20 cellular contexts compared by ENCODE assay signal in the genomic region with DNA sequence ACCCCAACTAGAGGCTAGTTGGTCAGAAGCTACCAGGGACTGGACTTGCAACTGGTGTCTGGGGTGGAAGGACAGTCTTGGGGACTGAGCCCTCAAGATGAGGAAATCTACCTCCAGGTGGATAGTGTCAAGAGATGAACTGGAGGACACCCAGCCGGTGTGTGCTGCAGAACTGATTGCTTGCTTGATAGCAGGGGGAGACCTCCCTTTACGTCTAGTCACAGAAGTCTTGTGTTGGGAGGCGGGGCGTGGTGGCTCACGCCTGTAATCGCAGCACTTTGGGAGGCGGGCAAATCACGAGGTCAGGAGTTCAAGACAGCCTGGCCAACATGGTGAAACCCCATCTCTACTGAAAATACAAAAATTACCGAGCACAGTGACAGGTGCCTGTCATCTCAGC. TPM values are rescaled to one million over a fixed set of nuclear protein-coding genes. Genes with fewer than 3 reads are reported as not detected.
DNase-seq lines count a peak whose midpoint lies in the region; ATAC-seq, FAIRE-seq and TF ChIP-seq lines count a peak whose summit lies in the region.
"Had no signal": no experiment of that assay in that cellular context is flagged by ENCODE, and none has a peak within 500 bp of the region (broad histone marks: within the 10 kb centered on the region; RNA-seq: fewer than 3 reads in every experiment).

No MANE protein-coding gene starts in this region.

- 91% methylated on average over 9 of the region's 9 CpGs for WGBS in HepG2 (ENCODE audit: low lambda C conversion rate)

- H3K9me3 ChIP-seq in HepG2 (ENCODE audit: low read length) = no peaks in the 10 kb centered on the region
- H3K9me3 ChIP-seq: Caco-2, vagina had no signal

- H3K27ac ChIP-seq in HepG2 (ENCODE audit: extremely low read length, insufficient read depth, low read length) = no peak overlapping the region
- H3K27ac ChIP-seq: vagina had no signal

- H3K9ac ChIP-seq in HepG2 (ENCODE audit: insufficient read depth, low read depth, low read length) = no peak overlapping the region

- no TSS peak for BruUV-seq in HepG2 (replicated peaks; lab: Mats Ljungman, UMichigan)

- in situ Hi-C loops in HepG2 (cut with HindIII; ENCODE audit: extremely low pct_ligation_motif_present, low pct_unique_long_range_greater_than_20kb) = no loop called here

- no peak for TF ChIP-seq POLR2A in HepG2 (IDR thresholded peaks at IDR 0.05; ENCODE audit: insufficient read depth in 1 of 2, low read depth in 2 of 2, low read length in 2 of 2)

- H4K20me1 ChIP-seq in HepG2 (ENCODE audit: insufficient read depth, low read length) = peaks cover 40% of the 10 kb centered on the region

- POLR2A ChIA-PET in activated B cell treated with CpG ODN at 0.5 μM for 24 hours (lab: Charles Lee) (no interaction called here), HepG2 (lab: Yijun Ruan, JAX) (no interaction called here)

- ATAC-seq in natural killer cell = no peak
- ATAC-seq in natural killer cell treated with Interleukin-12 subunit alpha and Interleukin-12 subunit beta and Interleukin-15 and Interleukin-18, amount 100 ng/mL, for 72 hours = no peak
- ATAC-seq in activated B cell treated with CpG ODN at 0.5 μM for 24 hours (ENCODE audit: low read depth) = no peak
- no peak for ATAC-seq in GM18867 (IDR thresholded peaks at IDR 0.05; ENCODE audit: unreplicated experiment)
- no peak for ATAC-seq in GM19351 (IDR thresholded peaks at IDR 0.05; ENCODE audit: unreplicated experiment)
- ATAC-seq in HepG2 = no peak
- ATAC-seq: activated CD4-positive, CD25-positive, alpha-beta regulatory T cell treated with anti-CD3 and anti-CD28 coated beads, Interleukin-2, amount 50 U/mL, for 24 hours had no signal

- no peaks in the 10 kb centered on the region for H3K9me3 Mint-ChIP-seq in natural killer cell
- H3K9me3 Mint-ChIP-seq in natural killer cell treated with Interleukin-12 subunit alpha and Interleukin-12 subunit beta and Interleukin-15 and Interleukin-18, amount 100 ng/mL, for 72 hours = no peaks in the 10 kb centered on the region
- no peaks in the 10 kb centered on the region for H3K9me3 Mint-ChIP-seq in activated B cell treated with CpG ODN at 0.5 μM for 24 hours
- H3K9me3 Mint-ChIP-seq in immature natural killer cell = no peaks in the 10 kb centered on the region
- H3K9me3 Mint-ChIP-seq: T-helper 1 cell treated with Interleukin-12 subunit alpha and Interleukin-12 subunit beta and Interleukin-4 antibody, amounts not matched to agents 30 μg/mL and 1 μg/mL, for 36 hours had no signal

- H3K4me1 Mint-ChIP-seq in natural killer cell = peaks cover 35 to 53% of the 10 kb centered on the region in 2 donors
- H3K4me1 Mint-ChIP-seq in natural killer cell treated with Interleukin-12 subunit alpha and Interleukin-12 subunit beta and Interleukin-15 and Interleukin-18, amount 100 ng/mL, for 72 hours (ENCODE audit: low read depth in 2 of 2) = peaks cover 17 to 37% of the 10 kb centered on the region in 2 donors
- peaks cover 63% of the 10 kb centered on the region for H3K4me1 Mint-ChIP-seq in activated B cell treated with CpG ODN at 0.5 μM for 24 hours
- peaks cover 52 to 65% of the 10 kb centered on the region in 2 donors for H3K4me1 Mint-ChIP-seq in immature natural killer cell

- H3K27ac Mint-ChIP-seq in natural killer cell (peak overlapping the region; percentile 14 to 64), activated B cell treated with CpG ODN at 0.5 μM for 24 hours (peak overlapping the region; percentile 50), immature natural killer cell (peak overlapping the region in 3 of 6 donors; percentile 20 to 77 (median 62))
- no peak overlapping the region for H3K27ac Mint-ChIP-seq in natural killer cell treated with Interleukin-12 subunit alpha and Interleukin-12 subunit beta and Interleukin-15 and Interleukin-18, amount 100 ng/mL, for 72 hours

- H3K4me3 Mint-ChIP-seq in natural killer cell = peak overlapping the region; percentile 4
- H3K4me3 Mint-ChIP-seq in natural killer cell treated with Interleukin-12 subunit alpha and Interleukin-12 subunit beta and Interleukin-15 and Interleukin-18, amount 100 ng/mL, for 72 hours = no peak overlapping the region
- H3K4me3 Mint-ChIP-seq in activated B cell treated with CpG ODN at 0.5 μM for 24 hours = no peak overlapping the region
- peak overlapping the region in 3 of 5 donors; percentile 21 to 38 (median 29) for H3K4me3 Mint-ChIP-seq in immature natural killer cell

- H3K27me3 ChIP-seq in HepG2 (ENCODE audit: control insufficient read depth in 1 of 2, insufficient read depth in 2 of 2, low read length in 2 of 2) = no peaks in the 10 kb centered on the region
- H3K27me3 ChIP-seq: vagina had no signal

- TF ChIP-seq CTCF in natural killer cell (IDR thresholded peaks at IDR 0.05) = no peak
- no peak for TF ChIP-seq CTCF in activated B cell treated with CpG ODN at 0.5 μM for 24 hours (IDR thresholded peaks at IDR 0.05)
- no peak for TF ChIP-seq CTCF in HepG2 (CRISPR knock-in tag; IDR thresholded peaks at IDR 0.05)

- intact Hi-C loops in natural killer cell (cut with micrococcal nuclease) = no loop called here
- intact Hi-C loops in activated B cell treated with CpG ODN at 0.5 μM for 24 hours (cut with micrococcal nuclease) = loop anchor here (10.0 kb wide), 1 partner anchor 1910 kb away; a partner anchor contains a TSS
- intact Hi-C loops in HepG2 (cut with micrococcal nuclease; ENCODE audit: unreplicated experiment) = no loop called here

- FAIRE-seq in HepG2 (lab: Jason Lieb, UNC) = no peak
- FAIRE-seq: G401.6, GM12891 had no signal

- no peak for TF ChIP-seq RAD21 in HepG2 (CRISPR knock-in tag; IDR thresholded peaks at IDR 0.05)

- H3K36me3 Mint-ChIP-seq in natural killer cell = no peaks in the 10 kb centered on the region
- no peaks in the 10 kb centered on the region for H3K36me3 Mint-ChIP-seq in natural killer cell treated with Interleukin-12 subunit alpha and Interleukin-12 subunit beta and Interleukin-15 and Interleukin-18, amount 100 ng/mL, for 72 hours
- peaks cover 45% of the 10 kb centered on the region for H3K36me3 Mint-ChIP-seq in activated B cell treated with CpG ODN at 0.5 μM for 24 hours (ENCODE audit: low read depth)
- peaks cover 2 to 4% (median 3%) of the 10 kb centered on the region in 3 donors for H3K36me3 Mint-ChIP-seq in immature natural killer cell

- H3K27me3 Mint-ChIP-seq in natural killer cell (ENCODE audit: low read depth in 2 of 2) = no peaks in the 10 kb centered on the region
- no peaks in the 10 kb centered on the region for H3K27me3 Mint-ChIP-seq in natural killer cell treated with Interleukin-12 subunit alpha and Interleukin-12 subunit beta and Interleukin-15 and Interleukin-18, amount 100 ng/mL, for 72 hours
- H3K27me3 Mint-ChIP-seq in activated B cell treated with CpG ODN at 0.5 μM for 24 hours = no peaks in the 10 kb centered on the region
- peaks cover 4 to 28% (median 20%) of the 10 kb centered on the region in 3 donors for H3K27me3 Mint-ChIP-seq in immature natural killer cell (ENCODE audit: low read depth in 3 of 3)

- H3K36me3 ChIP-seq in HepG2 (replicated peaks in 1 of 2; ENCODE audit: control insufficient read depth in 1 of 2, insufficient read depth in 2 of 2, low read length in 2 of 2) = peaks cover 6 to 45% of the 10 kb centered on the region in 2 experiments; a peak in 4 of 5 replicates

- H2AFZ ChIP-seq in HepG2 (ENCODE audit: low read length) = no peak overlapping the region

- H3K4me3 ChIP-seq in HepG2 (replicated peaks in 1 of 3; ENCODE audit: insufficient read depth in 1 of 3, low read depth in 2 of 3, low read length in 3 of 3) = no peak overlapping the region
- H3K4me3 ChIP-seq: vagina had no signal

- H3K79me2 ChIP-seq in HepG2 (ENCODE audit: insufficient read depth, low read length) = peaks cover 48% of the 10 kb centered on the region

- DNase-seq in natural killer cell (no peak), activated B cell treated with CpG ODN at 0.5 μM for 24 hours (no peak), immature natural killer cell (no peak), SKM-1 treated with dmso at 0.1 percent for 144 hours (lab: John Stamatoyannopoulos, UW; ENCODE audit: unreplicated experiment) (no peak), HepG2 (ENCODE audit: low spot score) (no peak)
- DNase-seq in natural killer cell treated with Interleukin-12 subunit alpha and Interleukin-12 subunit beta and Interleukin-15 and Interleukin-18, amount 100 ng/mL, for 72 hours (ENCODE audit: low spot score) = no peak
- DNase-seq: ACHN; Caco-2; caudate nucleus; effector CD8-positive, alpha-beta T cell; NCI-H1436; NCI-H345; SHP77 treated with DMSO at 0.1 percent for 48 hours had no signal

- peaks cover 28% of the 10 kb centered on the region for H3K4me1 ChIP-seq in HepG2 (ENCODE audit: insufficient read depth, low read length)
- H3K4me1 ChIP-seq: Caco-2 had no signal

- H3K4me2 ChIP-seq in HepG2 (ENCODE audit: low read depth, low read length) = no peak overlapping the region

- CTCF ChIA-PET in activated B cell treated with CpG ODN at 0.5 μM for 24 hours (lab: Charles Lee) (no interaction called here), HepG2 (lab: Yijun Ruan, JAX; ENCODE audit: low intra/inter-chr PET ratio, low total read pairs) (no interaction called here)

- TF ChIP-seq EP300 in HepG2 (IDR thresholded peaks at IDR 0.05; ENCODE audit: low read depth in 2 of 2, low read length in 2 of 2) (no peak), HepG2 (CRISPR knock-in tag; IDR thresholded peaks at IDR 0.05; ENCODE audit: borderline replicate concordance) (no peak)

RNA-seq across cellular contexts. Expression of a gene that starts 4.9 kb away (rescaled TPM):
- total RNA-seq in natural killer cell = 10 to 100 TPM; 55.2 to 76.8 (median 73.2) TPM
- total RNA-seq in natural killer cell treated with Interleukin-12 subunit alpha and Interleukin-12 subunit beta and Interleukin-15 and Interleukin-18, amount 100 ng/mL, for 72 hours = 100 to 1,000 TPM; 112 to 181 TPM
- total RNA-seq in activated B cell treated with CpG ODN at 0.5 μM for 24 hours = 79.4 and 85.1 TPM in 2 replicates
- 10 to 100 TPM; 22.8 to 35.5 (median 28.1) TPM for polyA plus RNA-seq in immature natural killer cell
- total RNA-seq in HepG2 (2016; rRNA removed; fragmentation: Illumina TruSeq; extraction: Trizol) = 55.8 and 58.3 TPM in 2 replicates
- 4.8 TPM in 2 replicates for total RNA-seq in HepG2 (2016; cell fraction: cytosol; rRNA removed; fragmentation: Illumina TruSeq; extraction: Trizol; ENCODE audit: low read depth)
- total RNA-seq in HepG2 (2016; cell fraction: insoluble cytoplasmic fraction; rRNA removed; fragmentation: Illumina TruSeq; extraction: Trizol) = 47.1 and 59.6 TPM in 2 replicates
- 18.1 and 20.4 TPM in 2 replicates for total RNA-seq in HepG2 (2016; cell fraction: membrane; rRNA removed; fragmentation: Illumina TruSeq; extraction: Trizol)
- total RNA-seq in HepG2 (2016; cell fraction: nucleus; rRNA removed; fragmentation: Illumina TruSeq; extraction: Trizol) = 27.9 and 29.9 TPM in 2 replicates
- polyA plus RNA-seq in HepG2 (2011; rRNA removed) = 20.5 TPM in 2 replicates
- polyA plus RNA-seq in HepG2 (2011; cell fraction: cytosol; rRNA removed) = 18.5 and 19.0 TPM in 2 replicates
- polyA plus RNA-seq in HepG2 (2011; cell fraction: nucleus; rRNA removed) = 42.4 and 51.1 TPM in 2 replicates
- polyA plus RNA-seq in HepG2 (2012) = 21.1 and 23.9 TPM in 2 replicates
- 2.8 and 3.2 TPM in 2 replicates for polyA plus RNA-seq in HepG2 (2016; cell fraction: cytosol; fragmentation: Illumina TruSeq; extraction: Trizol; ENCODE audit: low read depth)
- 46.1 and 61.1 TPM in 2 replicates for polyA plus RNA-seq in HepG2 (2016; cell fraction: insoluble cytoplasmic fraction; fragmentation: Illumina TruSeq; extraction: Trizol; ENCODE audit: low read depth)
- 11.0 and 11.8 TPM in 2 replicates for polyA plus RNA-seq in HepG2 (2016; cell fraction: membrane; fragmentation: Illumina TruSeq; extraction: Trizol; ENCODE audit: low read depth)
- 53.8 and 58.4 TPM in 2 replicates for polyA plus RNA-seq in HepG2 (2016; cell fraction: nucleus; fragmentation: Illumina TruSeq; extraction: Trizol; ENCODE audit: insufficient read depth, low read depth)
- polyA minus RNA-seq in HepG2 (2011; rRNA and poly(A)+ RNA removed; ENCODE audit: low replicate concordance) = 87.9 and 245 TPM in 2 replicates
- 23.5 and 33.8 TPM in 2 replicates for polyA minus RNA-seq in HepG2 (2011; cell fraction: cytosol; rRNA and poly(A)+ RNA removed)
- 10.8 and 12.2 TPM in 2 replicates for polyA minus RNA-seq in HepG2 (2011; cell fraction: nucleus; rRNA and poly(A)+ RNA removed)

Comparison
In these comparisons a context has a peak if more than half of its experiments do, and no peak if none do; other contexts are left out.
1. H3K27ac Mint-ChIP-seq: peak in natural killer cell (2 of 2) and activated B cell treated with CpG ODN at 0.5 μM for 24 hours (single experiment); none in natural killer cell treated with Interleukin-12 subunit alpha and Interleukin-12 subunit beta and Interleukin-15 and Interleukin-18, amount 100 ng/mL, for 72 hours (0 of 2).
2. H3K4me3 Mint-ChIP-seq: peak in natural killer cell (single experiment) and immature natural killer cell (3 of 5); none in natural killer cell treated with Interleukin-12 subunit alpha and Interleukin-12 subunit beta and Interleukin-15 and Interleukin-18, amount 100 ng/mL, for 72 hours (single experiment) and activated B cell treated with CpG ODN at 0.5 μM for 24 hours (single experiment).